Comparison of ENCODE assay signal across 28 cellular contexts in genomic region chr4:3353747-3354454, GRCh38.
DNase-seq lines count a peak whose midpoint lies in the region; ATAC-seq, FAIRE-seq and TF ChIP-seq lines count a peak whose summit lies in the region.
"Had no signal": no experiment of that assay in that cellular context is flagged by ENCODE, and none has a peak within 500 bp of the region (broad histone marks: within the 10 kb centered on the region; RNA-seq: fewer than 3 reads in every experiment).

No MANE protein-coding gene starts in this region.

- SMC1A ChIA-PET in GM12878 (lab: Charles Lee; ENCODE audit: uncharacterized antibody, unreplicated experiment): interaction anchor here (0.6 to 3.0 kb wide), 8 partner anchors 8 to 41 kb away, joined by 3 to 23 read pairs (median 8); no protein-coding TSS in a partner anchor

- H3K27ac Mint-ChIP-seq in activated CD8-positive, alpha-beta memory T cell treated with anti-CD3 and anti-CD28 coated beads, Interleukin-2, amount 10 ng/mL, durations not matched to agents 7 days and 5 days: no peak overlapping the region
- H3K27ac Mint-ChIP-seq: activated CD4-positive, alpha-beta memory T cell treated with anti-CD3 and anti-CD28 coated beads for 36 hours; activated T-cell treated with anti-CD3 and anti-CD28 coated beads, Interleukin-2, amount 50 U/mL, for 24 hours had no signal

- no peaks in the 10 kb centered on the region for H3K36me3 Mint-ChIP-seq in activated CD8-positive, alpha-beta memory T cell treated with anti-CD3 and anti-CD28 coated beads, Interleukin-2, amount 10 ng/mL, durations not matched to agents 7 days and 5 days

- no peaks in the 10 kb centered on the region for H3K9me3 Mint-ChIP-seq in activated CD8-positive, alpha-beta memory T cell treated with anti-CD3 and anti-CD28 coated beads, Interleukin-2, amount 10 ng/mL, durations not matched to agents 7 days and 5 days (ENCODE audit: low read depth)

- 94% methylated on average over 4 of the region's 4 CpGs for WGBS in GM12878 (ENCODE audit: insufficient coverage, insufficient replicate concordance, low lambda C conversion rate, missing lambda C conversion rate)
- 89% methylated on average over 4 of the region's 4 CpGs for WGBS in prostate gland
- WGBS in transverse colon (ENCODE audit: low coverage in 1 of 2), 2 donors: 92 to 100% methylated on average over 2 to 4 of the region's 4 CpGs

- TF ChIP-seq POLR2A in GM12878 (IDR thresholded peaks at IDR 0.05; ENCODE audit: low read depth, low read length): no peak
- TF ChIP-seq POLR2A in prostate gland (IDR thresholded peaks at IDR 0.05): no peak
- no peak for TF ChIP-seq POLR2A in uterus (IDR thresholded peaks at IDR 0.05)
- TF ChIP-seq POLR2A in transverse colon (IDR thresholded peaks at IDR 0.05): no peak

- intact Hi-C loops in GM12878 (cut with micrococcal nuclease; ENCODE audit: unreplicated experiment) (no loop called here), prostate gland (cut with DNase I) (no loop called here), uterus (cut with DNase I; ENCODE audit: low total_unique reads) (no loop called here), transverse colon (cut with DNase I; ENCODE audit: low total_unique reads) (no loop called here)

- FAIRE-seq in GM12878 (lab: Jason Lieb, UNC) (no peak), keratinocyte (lab: Jason Lieb, UNC) (peak; percentile 75)
- FAIRE-seq: RCC 7860 had no signal

- H3K4me1 ChIP-seq in GM12878 (ENCODE audit: control insufficient read depth, insufficient read depth, low read length) (peaks cover 8% of the 10 kb centered on the region; the same call in 1 of the 2 replicates), keratinocyte (ENCODE audit: control insufficient read depth, extremely low read depth, insufficient read depth, low read length) (peaks cover 7% of the 10 kb centered on the region), prostate gland (replicated peaks) (no peaks in the 10 kb centered on the region), uterus (no peaks in the 10 kb centered on the region), transverse colon (no peaks in the 10 kb centered on the region)
- H3K4me1 ChIP-seq: psoas muscle had no signal

- BruUV-seq in GM12878 (replicated peaks; lab: Mats Ljungman, UMichigan): no TSS peak

- H3K27me3 Mint-ChIP-seq in activated CD8-positive, alpha-beta memory T cell treated with anti-CD3 and anti-CD28 coated beads, Interleukin-2, amount 10 ng/mL, durations not matched to agents 7 days and 5 days: peaks cover 16% of the 10 kb centered on the region
- H3K27me3 Mint-ChIP-seq: activated CD4-positive, alpha-beta memory T cell treated with anti-CD3 and anti-CD28 coated beads for 36 hours; activated T-cell treated with anti-CD3 and anti-CD28 coated beads, Interleukin-2, amount 50 U/mL, for 24 hours had no signal

- H4K20me1 ChIP-seq in GM12878 (ENCODE audit: control insufficient read depth, insufficient read depth) (no peaks in the 10 kb centered on the region), keratinocyte (ENCODE audit: control insufficient read depth, extremely low read depth, insufficient read depth, low read length) (no peaks in the 10 kb centered on the region)

- no peak for TF ChIP-seq EP300 in GM12878 (IDR thresholded peaks at IDR 0.05; ENCODE audit: borderline replicate concordance in 1 of 2, control insufficient read depth in 1 of 2, low read depth in 2 of 2, low read length in 2 of 2)
- TF ChIP-seq EP300 in transverse colon (IDR thresholded peaks at IDR 0.05; ENCODE audit: low read depth): no peak

- CTCF ChIA-PET in activated CD8-positive, alpha-beta memory T cell treated with anti-CD3 and anti-CD28 coated beads, Interleukin-2, amount 10 ng/mL, durations not matched to agents 7 days and 5 days (lab: Charles Lee): interaction anchor here (1.8 to 2.9 kb wide), 3 partner anchors 8 to 127 kb away, joined by 4 to 17 read pairs (median 6); no protein-coding TSS in a partner anchor
- CTCF ChIA-PET in GM12878 (lab: Yijun Ruan, JAX): interaction anchor here (0.8 to 2.9 kb wide), 6 partner anchors 8 to 89 kb away, joined by 3 to 24 read pairs (median 4); no protein-coding TSS in a partner anchor

- H3K9ac ChIP-seq in GM12878 (ENCODE audit: control insufficient read depth, insufficient read depth, low read length) (no peak overlapping the region), keratinocyte (ENCODE audit: control insufficient read depth, extremely low read depth, insufficient read depth, low read length) (no peak overlapping the region)

- H3K36me3 ChIP-seq in GM12878 (ENCODE audit: control insufficient read depth in 2 of 2, insufficient read depth in 2 of 2, low read length in 1 of 2) (no peaks in the 10 kb centered on the region), keratinocyte (ENCODE audit: control insufficient read depth in 2 of 2, extremely low read depth in 1 of 2, insufficient read depth in 2 of 2, low read length in 2 of 2) (no peaks in the 10 kb centered on the region), prostate gland (no peaks in the 10 kb centered on the region), uterus (no peaks in the 10 kb centered on the region), transverse colon (no peaks in the 10 kb centered on the region)
- H3K36me3 ChIP-seq: heart right ventricle, neutrophil, thoracic aorta had no signal

- RAD21 ChIA-PET in GM12878 (lab: Charles Lee; ENCODE audit: unreplicated experiment): interaction anchor here (1.8 kb wide), 2 partner anchors 8 to 35 kb away, joined by 9 to 22 read pairs; no protein-coding TSS in a partner anchor

- no peak overlapping the region for H3K27ac ChIP-seq in GM12878 (ENCODE audit: control insufficient read depth, insufficient read depth)
- no peak overlapping the region for H3K27ac ChIP-seq in keratinocyte (ENCODE audit: control insufficient read depth, insufficient read depth, low read length)
- H3K27ac ChIP-seq in prostate gland: peak overlapping the region; percentile 35 to 36
- no peak overlapping the region for H3K27ac ChIP-seq in uterus
- H3K27ac ChIP-seq in transverse colon: no peak overlapping the region
- H3K27ac ChIP-seq: neutrophil, psoas muscle, thoracic aorta had no signal

- H3K4me3 ChIP-seq in GM12878 (no peak overlapping the region), keratinocyte (ENCODE audit: control insufficient read depth in 2 of 3, extremely low read depth in 1 of 3, insufficient read depth in 2 of 3, low read depth in 1 of 3, low read length in 3 of 3) (no peak overlapping the region), prostate gland (no peak overlapping the region), uterus (no peak overlapping the region), transverse colon (no peak overlapping the region)
- H3K4me3 ChIP-seq: heart right ventricle, psoas muscle, thoracic aorta had no signal

- H3K79me2 ChIP-seq in GM12878 (ENCODE audit: control insufficient read depth, insufficient read depth, low read length) (no peaks in the 10 kb centered on the region), keratinocyte (ENCODE audit: control insufficient read depth, insufficient read depth, low read length) (no peaks in the 10 kb centered on the region)

- H3K9me3 ChIP-seq in GM12878 (replicated peaks; ENCODE audit: control insufficient read depth, insufficient read depth, low read length) (peaks cover 7% of the 10 kb centered on the region; the same call in 2 of the 3 replicates), keratinocyte (ENCODE audit: control insufficient read depth, low read depth, low read length) (no peaks in the 10 kb centered on the region), prostate gland (no peaks in the 10 kb centered on the region), uterus (peaks cover 0 to 6% of the 10 kb centered on the region in 2 donors), transverse colon (no peaks in the 10 kb centered on the region)
- H3K9me3 ChIP-seq: neutrophil, psoas muscle, thoracic aorta had no signal

- H3K4me1 Mint-ChIP-seq in activated CD8-positive, alpha-beta memory T cell treated with anti-CD3 and anti-CD28 coated beads, Interleukin-2, amount 10 ng/mL, durations not matched to agents 7 days and 5 days: peaks cover 2% of the 10 kb centered on the region

- dilution Hi-C loops in keratinocyte (cut with MboI; ENCODE audit: extremely low pct_ligation_motif_present, low sequenced_read_pairs): no loop called here

- H3K9me1 ChIP-seq in keratinocyte (ENCODE audit: control insufficient read depth, extremely low read depth, insufficient read depth, low read length): no peaks in the 10 kb centered on the region

- POLR2A ChIA-PET in GM12878 (lab: Charles Lee): interaction anchor here (1.5 kb wide), 1 partner anchor 19 kb away, joined by 4 read pairs; no protein-coding TSS in a partner anchor

- peak overlapping the region; percentile 4; the same call in 1 of the 2 replicates for H2AFZ ChIP-seq in GM12878 (ENCODE audit: control insufficient read depth, low read depth, low read length)
- no peak overlapping the region for H2AFZ ChIP-seq in keratinocyte (ENCODE audit: control insufficient read depth, low read length)

- peak; percentile 31 for DNase-seq in activated CD8-positive, alpha-beta memory T cell treated with anti-CD3 and anti-CD28 coated beads, Interleukin-2, amount 10 ng/mL, durations not matched to agents 7 days and 5 days
- DNase-seq in activated CD8-positive, alpha-beta memory T cell treated with anti-CD3 and anti-CD28 coated beads, Interleukin-2, amount 50 U/mL, for 4 hours: no peak
- no peak for DNase-seq in GM12878 (ENCODE audit: low read depth, low spot score)
- peak; percentile 7 for DNase-seq in keratinocyte (ENCODE audit: low read depth, low spot score)
- no peak for DNase-seq in prostate gland (ENCODE audit: low spot score)
- DNase-seq in uterus: no peak
- no peak for DNase-seq in transverse colon
- DNase-seq: activated CD4-positive, alpha-beta memory T cell treated with anti-CD3 and anti-CD28 coated beads for 36 hours; activated CD4-positive, CD25-positive, alpha-beta regulatory T cell; activated T-cell treated with anti-CD3 and anti-CD28 coated beads, Interleukin-2, amount 50 U/mL, for 24 hours; DMS79; foreskin fibroblast; GDM1; heart right ventricle; KBM-7; mesendoderm; MM.1S; NCI-H2081 treated with DMSO at 0.1 percent for 48 hours; NCI-H226; NCI-H69; psoas muscle; SIG-M5; stimulated activated naive CD4-positive, alpha-beta T cell treated with Interleukin-2 at 50 U/mL for 16 hours had no signal

- H3K4me3 Mint-ChIP-seq in activated CD8-positive, alpha-beta memory T cell treated with anti-CD3 and anti-CD28 coated beads, Interleukin-2, amount 10 ng/mL, durations not matched to agents 7 days and 5 days: no peak overlapping the region
- H3K4me3 Mint-ChIP-seq: activated CD4-positive, alpha-beta memory T cell treated with anti-CD3 and anti-CD28 coated beads for 36 hours; activated T-cell treated with anti-CD3 and anti-CD28 coated beads, Interleukin-2, amount 50 U/mL, for 24 hours had no signal

- no peak for ATAC-seq in activated CD8-positive, alpha-beta memory T cell treated with anti-CD3 and anti-CD28 coated beads, Interleukin-2, amount 10 ng/mL, durations not matched to agents 7 days and 5 days
- ATAC-seq in GM12878 (no peak), HG03571 (IDR thresholded peaks at IDR 0.05; ENCODE audit: unreplicated experiment) (no peak)
- ATAC-seq: HCT116, heart right ventricle had no signal

- H3K4me2 ChIP-seq in GM12878 (ENCODE audit: control insufficient read depth, insufficient read depth) (no peak overlapping the region), keratinocyte (ENCODE audit: control insufficient read depth, extremely low read depth, insufficient read depth, low read depth, low read length) (no peak overlapping the region)

- in situ Hi-C loops in GM12878 (cut with MboI) (no loop called here), transverse colon (cut with MboI; ENCODE audit: low pct_ligation_motif_present in 1 of 4, low pct_unique_long_range_greater_than_20kb in 1 of 4, low sequenced_read_pairs in 3 of 4) (loop anchor here in 1 of 4 donors (10.0 kb wide), 1 partner anchor 101 kb away; no protein-coding TSS in a partner anchor)

- TF ChIP-seq RAD21 in GM12878 (IDR thresholded peaks at IDR 0.05; ENCODE audit: insufficient read depth, low read depth, low read length): no peak

- TF ChIP-seq CTCF in GM12878 (IDR thresholded peaks at IDR 0.05 in 2 of 3, conservative IDR thresholded peaks at IDR 0.05 in 1 of 3; ENCODE audit: control insufficient read depth in 2 of 3, extremely low read depth in 1 of 3, insufficient read depth in 1 of 3, low read depth in 3 of 3, low read length in 3 of 3): no peak
- TF ChIP-seq CTCF in keratinocyte (optimal IDR thresholded peaks at IDR 0.05 in 1 of 3, IDR thresholded peaks at IDR 0.05 in 1 of 3, conservative IDR thresholded peaks at IDR 0.05 in 1 of 3; ENCODE audit: extremely low read depth in 1 of 3, insufficient read depth in 2 of 3, low read length in 3 of 3): no peak
- no peak for TF ChIP-seq CTCF in prostate gland (IDR thresholded peaks at IDR 0.05)
- no peak for TF ChIP-seq CTCF in uterus (IDR thresholded peaks at IDR 0.05)
- TF ChIP-seq CTCF in transverse colon (IDR thresholded peaks at IDR 0.05): no peak

- H3K27me3 ChIP-seq in GM12878 (replicated peaks in 1 of 2; ENCODE audit: control insufficient read depth in 2 of 2, insufficient read depth in 2 of 2, low read length in 1 of 2) (no peaks in the 10 kb centered on the region), keratinocyte (ENCODE audit: control insufficient read depth, extremely low read depth, insufficient read depth, low read length) (no peaks in the 10 kb centered on the region), prostate gland (replicated peaks; ENCODE audit: insufficient read depth) (no peaks in the 10 kb centered on the region), uterus (no peaks in the 10 kb centered on the region), transverse colon (no peaks in the 10 kb centered on the region)
- H3K27me3 ChIP-seq: heart right ventricle, neutrophil had no signal

Comparison
In these comparisons a context has a peak if more than half of its experiments do, and no peak if none do; other contexts are left out.
1. DNase-seq: peak in activated CD8-positive, alpha-beta memory T cell treated with anti-CD3 and anti-CD28 coated beads, Interleukin-2, amount 10 ng/mL, durations not matched to agents 7 days and 5 days (single experiment) and keratinocyte (single experiment); none in activated CD8-positive, alpha-beta memory T cell treated with anti-CD3 and anti-CD28 coated beads, Interleukin-2, amount 50 U/mL, for 4 hours (single experiment), GM12878 (single experiment), prostate gland (single experiment), uterus (0 of 2) and transverse colon (single experiment).
2. H3K27ac ChIP-seq: peak in prostate gland (2 of 2); none in GM12878 (single experiment), keratinocyte (single experiment), uterus (0 of 2) and transverse colon (0 of 4).